8 cellular contexts compared by ENCODE assay signal in the genomic region with DNA sequence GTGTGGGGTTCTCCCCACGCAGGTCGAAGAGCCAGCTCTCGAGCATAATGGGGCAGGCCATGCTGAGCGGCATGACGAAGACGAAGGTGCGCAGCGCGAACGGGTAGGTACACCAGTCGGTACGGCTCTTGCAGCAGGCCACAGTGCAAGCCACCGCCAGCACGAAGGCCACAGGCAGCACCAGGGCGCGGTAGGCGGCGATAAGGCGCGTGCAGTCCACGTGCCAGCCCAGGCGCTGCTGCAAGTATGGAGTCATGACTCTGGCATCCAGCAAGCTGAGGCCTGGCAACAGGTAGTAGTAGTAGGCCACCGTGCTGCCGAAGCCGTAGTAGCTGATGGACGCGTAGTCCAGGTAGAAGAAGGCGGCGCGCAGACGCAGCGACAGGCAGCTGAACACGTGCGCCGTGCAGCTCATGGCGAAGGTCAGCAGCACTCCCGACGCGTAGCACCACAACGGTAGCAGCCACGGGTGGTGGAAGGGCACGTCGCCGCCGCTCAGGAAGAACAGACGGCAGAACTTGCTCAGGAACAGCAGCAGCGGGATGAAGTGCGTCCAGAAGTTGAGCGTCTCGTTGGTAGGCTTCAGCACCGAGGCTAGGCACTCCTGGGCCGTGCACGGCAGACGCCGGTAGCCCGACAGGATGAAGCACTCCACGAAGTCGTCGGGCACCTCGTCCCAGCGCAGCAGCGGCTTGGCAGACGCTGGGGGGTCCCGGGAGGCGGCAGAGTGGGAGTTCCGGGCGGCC. TPM values are rescaled to one million over a fixed set of nuclear protein-coding genes. Genes with fewer than 3 reads are reported as not detected.
DNase-seq lines count a peak whose midpoint lies in the region; ATAC-seq and TF ChIP-seq lines count a peak whose summit lies in the region.

No MANE protein-coding gene starts in this region.

- H3K79me2 ChIP-seq in mammary epithelial cell (ENCODE audit: insufficient read depth, low read length) = no peaks in the 10 kb centered on the region

- in situ Hi-C loops in mammary epithelial cell (cut with MboI; ENCODE audit: low sequenced_read_pairs in 2 of 2) = no loop called here

- intact Hi-C loops in mammary epithelial cell (cut with micrococcal nuclease) = no loop called here

- H3K36me3 ChIP-seq in mammary epithelial cell (ENCODE audit: insufficient read depth, low read length) = no peaks in the 10 kb centered on the region

- H3K4me3 Mint-ChIP-seq in mesothelial cell of epicardium = peak overlapping the region; percentile 73

- H3K9me3 Mint-ChIP-seq in mesothelial cell of epicardium = peaks cover 7% of the 10 kb centered on the region

- peak overlapping the region; percentile 42 for H2AFZ ChIP-seq in mammary epithelial cell (ENCODE audit: low read depth, low read length)

- dilution Hi-C loops in mammary epithelial cell (cut with HindIII; ENCODE audit: low sequenced_read_pairs) = no loop called here

- TF ChIP-seq CTCF in AG10803 (conservative IDR thresholded peaks at IDR 0.05; ENCODE audit: low read length) = no peak
- no peak for TF ChIP-seq CTCF in mammary epithelial cell (conservative IDR thresholded peaks at IDR 0.05 in 1 of 2, IDR thresholded peaks at IDR 0.05 in 1 of 2; ENCODE audit: extremely low read depth in 1 of 2, insufficient read depth in 1 of 2, low read depth in 1 of 2, low read length in 2 of 2)
- TF ChIP-seq CTCF in mesothelial cell of epicardium (IDR thresholded peaks at IDR 0.05; ENCODE audit: unreplicated experiment) = no peak

- H3K4me1 Mint-ChIP-seq in mesothelial cell of epicardium = peaks cover 8% of the 10 kb centered on the region

- H3K27ac Mint-ChIP-seq in mesothelial cell of epicardium = no peak overlapping the region

- 63% methylated on average over 29 of the region's 67 CpGs for WGBS in mammary epithelial cell (ENCODE audit: low coverage, missing lambda C conversion rate)

- no peak overlapping the region for H3K9ac ChIP-seq in mammary epithelial cell (ENCODE audit: insufficient read depth, low read length)

- DNase-seq in AG10803 (ENCODE audit: low read depth) (no peak), mammary epithelial cell (no peak), mesothelial cell of epicardium (ENCODE audit: low spot score in 2 of 2, unreplicated experiment in 2 of 2) (no peak), RKO (ENCODE audit: low spot score) (no peak), SK-N-DZ (ENCODE audit: low spot score) (no peak)
- no peak for DNase-seq in activated CD4-positive, CD25-positive, alpha-beta regulatory T cell treated with anti-CD3 and anti-CD28 coated beads, Interleukin-2, amount 50 U/mL, for 72 hours

- H3K27ac ChIP-seq in mammary epithelial cell (ENCODE audit: insufficient read depth, low read depth, low read length) = no peak overlapping the region

- H3K27me3 Mint-ChIP-seq in mesothelial cell of epicardium (ENCODE audit: low read depth) = peaks cover 65% of the 10 kb centered on the region

- no peaks in the 10 kb centered on the region for H3K27me3 ChIP-seq in mammary epithelial cell (ENCODE audit: insufficient read depth, low read length)

- ATAC-seq in HG03175 (IDR thresholded peaks at IDR 0.05; ENCODE audit: unreplicated experiment) = peak; percentile 7
- no peak for ATAC-seq in HG03196 (IDR thresholded peaks at IDR 0.05; ENCODE audit: unreplicated experiment)

- H3K36me3 Mint-ChIP-seq in mesothelial cell of epicardium = peaks cover 6% of the 10 kb centered on the region

- peak overlapping the region; percentile 89 for H3K4me2 ChIP-seq in mammary epithelial cell (ENCODE audit: insufficient read depth, low read depth, low read length)

- peaks cover 23% of the 10 kb centered on the region for H3K4me1 ChIP-seq in mammary epithelial cell (ENCODE audit: insufficient read depth, low read length)

- no peaks in the 10 kb centered on the region for H3K9me3 ChIP-seq in mammary epithelial cell (replicated peaks; ENCODE audit: insufficient read depth, low read length)

- no peaks in the 10 kb centered on the region for H4K20me1 ChIP-seq in mammary epithelial cell (ENCODE audit: insufficient read depth, low read length)

- H3K4me3 ChIP-seq in AG10803 (ENCODE audit: low read length) (peak overlapping the region; percentile 17; the same call in 1 of the 2 replicates), mammary epithelial cell (replicated peaks in 1 of 3; ENCODE audit: insufficient read depth in 1 of 3, low read depth in 2 of 3, low read length in 3 of 3) (peak overlapping the region in 2 of 3 experiments; percentile 57 to 60)

- CTCF ChIA-PET in mammary epithelial cell (lab: Charles Lee; ENCODE audit: low non-redundant PET) = no interaction called here

- BruUV-seq in mammary epithelial cell (replicated peaks; lab: Mats Ljungman, UMichigan) = no TSS peak

RNA-seq across cellular contexts. Expression of a gene that starts 0.8 kb away (rescaled TPM):
- total RNA-seq in mammary epithelial cell (not detected), mesothelial cell of epicardium (0.09 to 0.18 TPM in 2 of 3 replicates, not detected in the other)
- 0.05 TPM for polyA plus RNA-seq in mammary epithelial cell
- 0.41 TPM for polyA minus RNA-seq in mammary epithelial cell
- not detected in 2 replicates for polyA plus RNA-seq in SK-N-DZ (2014; cell fraction: cytosol; rRNA removed)
- polyA plus RNA-seq in SK-N-DZ (2014; cell fraction: nucleus; rRNA removed) = 0.24 TPM in 1 of 2 replicates, not detected in the other

RNA-seq across cellular contexts. Expression of a gene that starts 38.7 kb away (rescaled TPM):
- total RNA-seq in mammary epithelial cell = 100 to 1,000 TPM in 1 of 2 donors, 10 to 100 TPM in 1; 76.7 to 122 TPM
- polyA plus RNA-seq in mammary epithelial cell = 36.1 TPM
- polyA minus RNA-seq in mammary epithelial cell = 17.1 TPM
- 141 to 147 TPM (median 141 TPM) in 3 replicates for total RNA-seq in mesothelial cell of epicardium
- 75.0 and 78.6 TPM in 2 replicates for polyA plus RNA-seq in SK-N-DZ (2014; cell fraction: cytosol; rRNA removed)
- polyA plus RNA-seq in SK-N-DZ (2014; cell fraction: nucleus; rRNA removed) = 201 and 239 TPM in 2 replicates
